ENCODE assay signal across 11 cellular contexts in genomic region chr2:28360742-28361293, GRCh38. TPM values are rescaled to one million over a fixed set of nuclear protein-coding genes. Genes with fewer than 3 reads are reported as not detected.
DNase-seq lines count a peak whose midpoint lies in the region; ATAC-seq, FAIRE-seq and TF ChIP-seq lines count a peak whose summit lies in the region.
"Had no signal": no experiment of that assay in that cellular context is flagged by ENCODE, and none has a peak within 500 bp of the region (broad histone marks: within the 10 kb centered on the region; RNA-seq: fewer than 3 reads in every experiment).

No MANE protein-coding gene starts in this region.

- H3K4me3 Mint-ChIP-seq in CD4-positive, CD25-positive, alpha-beta regulatory T cell, result no peak overlapping the region
- H3K4me3 Mint-ChIP-seq in naive B cell, result peak overlapping the region in 2 of 8 donors; percentile 10 to 12

- no peak for DNase-seq in CD4-positive, CD25-positive, alpha-beta regulatory T cell
- DNase-seq in LHCN-M2 (ENCODE audit: low read depth), result peak; percentile 93
- peak; percentile 39 for DNase-seq in bronchial epithelial cell (ENCODE audit: low read depth)
- no peak for DNase-seq in naive B cell
- DNase-seq in HT-29 (ENCODE audit: low spot score), result no peak
- DNase-seq: cortex of kidney, SHP77 had no signal

- no peaks in the 10 kb centered on the region for H3K36me3 Mint-ChIP-seq in CD4-positive, CD25-positive, alpha-beta regulatory T cell
- H3K36me3 Mint-ChIP-seq in naive B cell, result no peaks in the 10 kb centered on the region

- ATAC-seq in CD4-positive, CD25-positive, alpha-beta regulatory T cell (ENCODE audit: low read depth in 2 of 2), result no peak
- ATAC-seq in naive B cell (ENCODE audit: low read depth in 2 of 2) (no peak), GM18858 (IDR thresholded peaks at IDR 0.05; ENCODE audit: unreplicated experiment) (no peak), GM21825 (IDR thresholded peaks at IDR 0.05; ENCODE audit: unreplicated experiment) (no peak), GM18868 (IDR thresholded peaks at IDR 0.05; ENCODE audit: unreplicated experiment) (no peak)
- ATAC-seq: GM12878 had no signal

- no peaks in the 10 kb centered on the region for H3K9me3 ChIP-seq in CD4-positive, CD25-positive, alpha-beta regulatory T cell (ENCODE audit: control insufficient read depth in 2 of 2, low read length in 2 of 2)

- no peak overlapping the region for H3K27ac ChIP-seq in CD4-positive, CD25-positive, alpha-beta regulatory T cell (ENCODE audit: insufficient read depth, low read length, poor library complexity, severe bottlenecking)

- no peak for FAIRE-seq in bronchial epithelial cell (lab: Jason Lieb, UNC)
- FAIRE-seq: GM12878 had no signal

- peaks cover 56% of the 10 kb centered on the region for H3K4me1 ChIP-seq in CD4-positive, CD25-positive, alpha-beta regulatory T cell (ENCODE audit: control insufficient read depth, insufficient read depth, low read length, poor library complexity, severe bottlenecking)

- H3K27me3 ChIP-seq in CD4-positive, CD25-positive, alpha-beta regulatory T cell (ENCODE audit: control insufficient read depth, insufficient read depth, low read length), result no peaks in the 10 kb centered on the region
- no peaks in the 10 kb centered on the region for H3K27me3 ChIP-seq in bronchial epithelial cell (ENCODE audit: control insufficient read depth, insufficient read depth, low read length)

- peaks cover 0 to 1% (median 0%) of the 10 kb centered on the region in 7 donors for H3K9me3 Mint-ChIP-seq in CD4-positive, CD25-positive, alpha-beta regulatory T cell
- H3K9me3 Mint-ChIP-seq in naive B cell, result no peaks in the 10 kb centered on the region

- no peaks in the 10 kb centered on the region for H3K36me3 ChIP-seq in CD4-positive, CD25-positive, alpha-beta regulatory T cell (ENCODE audit: control insufficient read depth, insufficient read depth, low read length)
- no peaks in the 10 kb centered on the region for H3K36me3 ChIP-seq in bronchial epithelial cell (ENCODE audit: control insufficient read depth, insufficient read depth, low read length)

- H3K4me3 ChIP-seq in CD4-positive, CD25-positive, alpha-beta regulatory T cell (ENCODE audit: low read depth, low read length), result no peak overlapping the region
- H3K4me3 ChIP-seq in bronchial epithelial cell (ENCODE audit: low read depth, low read length), result no peak overlapping the region
- H3K4me3 ChIP-seq: GM12878 had no signal

- TF ChIP-seq CTCF in bronchial epithelial cell (IDR thresholded peaks at IDR 0.05; ENCODE audit: insufficient read depth, low read length, severe bottlenecking), result no peak

- H3K27ac Mint-ChIP-seq in CD4-positive, CD25-positive, alpha-beta regulatory T cell, result peak overlapping the region; percentile 71 to 98 (median 97)
- peak overlapping the region in 5 of 6 donors; percentile 47 to 91 (median 74) for H3K27ac Mint-ChIP-seq in naive B cell

- peaks cover 7% of the 10 kb centered on the region for H3K27me3 Mint-ChIP-seq in CD4-positive, CD25-positive, alpha-beta regulatory T cell
- H3K27me3 Mint-ChIP-seq in naive B cell, result peaks cover 10 to 24% (median 21%) of the 10 kb centered on the region in 3 donors

- peaks cover 22 to 75% (median 35%) of the 10 kb centered on the region in 4 donors for H3K4me1 Mint-ChIP-seq in CD4-positive, CD25-positive, alpha-beta regulatory T cell
- H3K4me1 Mint-ChIP-seq in naive B cell, result peaks cover 10% of the 10 kb centered on the region in 3 donors

RNA-seq across cellular contexts. Expression of gene FOSL2, which starts 31.8 kb away (rescaled TPM):
- total RNA-seq in CD4-positive, CD25-positive, alpha-beta regulatory T cell, result 195 TPM
- 1 to 10 TPM; 1.9 to 3.9 (median 2.5) TPM for polyA plus RNA-seq in CD4-positive, CD25-positive, alpha-beta regulatory T cell
- 50.7 and 62.2 TPM in 2 replicates for total RNA-seq in LHCN-M2 (2014; rRNA removed)
- polyA plus RNA-seq in LHCN-M2 (2012), result 46.8 TPM
- 77.1 and 106 TPM in 2 replicates for total RNA-seq in bronchial epithelial cell
- under 1 TPM; 0.06 to 0.77 (median 0.11) TPM for polyA plus RNA-seq in naive B cell (ENCODE audit: low read depth in 6 of 6)
- total RNA-seq in HT-29 (2014; rRNA removed; shearing (Covaris generic)), result 51.5 and 61.8 TPM in 2 replicates

Comparison
In these comparisons a context has a peak if more than half of its experiments do, and no peak if none do; other contexts are left out.
1. DNase-seq: peak in LHCN-M2 (single experiment) and bronchial epithelial cell (single experiment); none in CD4-positive, CD25-positive, alpha-beta regulatory T cell (0 of 3), naive B cell (single experiment) and HT-29 (single experiment).